9 cellular contexts compared by ENCODE assay signal in genomic region chrX:134173541-134174272, GRCh38.
DNase-seq lines count a peak whose midpoint lies in the region; ATAC-seq, FAIRE-seq and TF ChIP-seq lines count a peak whose summit lies in the region.
"Had no signal": no experiment of that assay in that cellular context is flagged by ENCODE, and none has a peak within 500 bp of the region (broad histone marks: within the 10 kb centered on the region; RNA-seq: fewer than 3 reads in every experiment).

No MANE protein-coding gene starts in this region.

- no peak for TF ChIP-seq CTCF in Peyer's patch (IDR thresholded peaks at IDR 0.05)
- no peak for TF ChIP-seq CTCF in epithelial cell of proximal tubule (conservative IDR thresholded peaks at IDR 0.05; ENCODE audit: low read depth, low read length)

- H3K27ac ChIP-seq in Peyer's patch (no peak overlapping the region), rectal smooth muscle tissue (ENCODE audit: low read depth, low read length) (no peak overlapping the region)

- peak overlapping the region; percentile 21 to 52 (median 42) for H3K4me3 ChIP-seq in Peyer's patch
- H3K4me3 ChIP-seq in epithelial cell of proximal tubule (ENCODE audit: low read depth, low read length), result peak overlapping the region; percentile 6
- H3K4me3 ChIP-seq in rectal smooth muscle tissue (ENCODE audit: low read length), result peak overlapping the region; percentile 59

- no peaks in the 10 kb centered on the region for H3K36me3 ChIP-seq in Peyer's patch
- no peaks in the 10 kb centered on the region for H3K36me3 ChIP-seq in rectal smooth muscle tissue (ENCODE audit: control insufficient read depth, insufficient read depth, low read length)

- no peaks in the 10 kb centered on the region for H3K27me3 ChIP-seq in Peyer's patch
- peaks cover 3% of the 10 kb centered on the region for H3K27me3 ChIP-seq in rectal smooth muscle tissue (ENCODE audit: control insufficient read depth, insufficient read depth, low read length)

- DNase-seq in Peyer's patch (peak in 1 of 3 donors; percentile 18), epithelial cell of proximal tubule (ENCODE audit: low read depth) (no peak), RCC 7860 (ENCODE audit: low spot score) (no peak), AG08396 (ENCODE audit: low spot score) (no peak), anterior cingulate cortex (lab: John Stamatoyannopoulos, UW) (no peak)
- DNase-seq: NCI-H226 had no signal

- H3K4me1 ChIP-seq in Peyer's patch (no peaks in the 10 kb centered on the region), rectal smooth muscle tissue (ENCODE audit: control insufficient read depth, insufficient read depth, low read length) (no peaks in the 10 kb centered on the region)

- ATAC-seq in GM19397 (IDR thresholded peaks at IDR 0.05; ENCODE audit: unreplicated experiment), result no peak

- TF ChIP-seq POLR2A in GM19099 (IDR thresholded peaks at IDR 0.05; ENCODE audit: extremely low read depth, insufficient read length, low read depth) (peak; percentile 15), Peyer's patch (IDR thresholded peaks at IDR 0.05) (no peak)

- H3K9ac ChIP-seq in rectal smooth muscle tissue (ENCODE audit: low read length), result no peak overlapping the region

- no peaks in the 10 kb centered on the region for H3K9me3 ChIP-seq in Peyer's patch

- FAIRE-seq in RCC 7860 (lab: Jason Lieb, UNC), result no peak

Comparison
In these comparisons a context has a peak if more than half of its experiments do, and no peak if none do; other contexts are left out.
1. H3K4me3 ChIP-seq: peak in every context shown above with its lines; median percentile 59 in rectal smooth muscle tissue; 42 in Peyer's patch; 6 in epithelial cell of proximal tubule.